Comparison of ENCODE assay signal across 14 cellular contexts in genomic region chr2:40935349-40935748, GRCh38.
DNase-seq lines count a peak whose midpoint lies in the region; ATAC-seq and TF ChIP-seq lines count a peak whose summit lies in the region.
"Had no signal": no experiment of that assay in that cellular context is flagged by ENCODE, and none has a peak within 500 bp of the region (broad histone marks: within the 10 kb centered on the region; RNA-seq: fewer than 3 reads in every experiment).

No MANE protein-coding gene starts in this region.

- H3K9me3 Mint-ChIP-seq in glutamatergic neuron (ENCODE audit: unreplicated experiment) = no peaks in the 10 kb centered on the region

- H3K4me3 Mint-ChIP-seq in glutamatergic neuron (ENCODE audit: unreplicated experiment) = no peak overlapping the region
- H3K4me3 Mint-ChIP-seq: CD8-positive, alpha-beta memory T cell had no signal

- TF ChIP-seq CTCF in BE2C (IDR thresholded peaks at IDR 0.05; ENCODE audit: low read depth, low read length) (peak; percentile 29), brain microvascular endothelial cell (IDR thresholded peaks at IDR 0.05; ENCODE audit: low read depth, low read length, missing control alignments) (peak; percentile 29), glutamatergic neuron (IDR thresholded peaks at IDR 0.05; ENCODE audit: partially characterized antibody, unreplicated experiment) (no peak)

- H3K4me1 Mint-ChIP-seq in glutamatergic neuron (ENCODE audit: low read depth, unreplicated experiment) = no peaks in the 10 kb centered on the region
- H3K4me1 Mint-ChIP-seq: CD8-positive, alpha-beta memory T cell had no signal

- H3K36me3 ChIP-seq in BE2C (no peaks in the 10 kb centered on the region), brain microvascular endothelial cell (replicated peaks) (no peaks in the 10 kb centered on the region)
- H3K36me3 ChIP-seq: SJSA1 had no signal

- no peaks in the 10 kb centered on the region for H3K4me1 ChIP-seq in BE2C
- H3K4me1 ChIP-seq: SJSA1 had no signal

- POLR2A ChIA-PET in HEK293T (lab: Yijun Ruan, JAX) = no interaction called here

- no peaks in the 10 kb centered on the region for H3K36me3 Mint-ChIP-seq in glutamatergic neuron (ENCODE audit: unreplicated experiment)
- H3K36me3 Mint-ChIP-seq: CD8-positive, alpha-beta memory T cell had no signal

- no peak overlapping the region for H3K27ac Mint-ChIP-seq in glutamatergic neuron (ENCODE audit: unreplicated experiment)
- H3K27ac Mint-ChIP-seq: CD8-positive, alpha-beta memory T cell had no signal

- H3K4me3 ChIP-seq in BE2C (ENCODE audit: low read depth, low read length) (no peak overlapping the region), brain microvascular endothelial cell (ENCODE audit: low read depth, low read length) (no peak overlapping the region)
- H3K4me3 ChIP-seq: SJSA1 had no signal

- no peaks in the 10 kb centered on the region for H3K9me3 ChIP-seq in BE2C
- H3K9me3 ChIP-seq: SJSA1 had no signal

- H3K27me3 ChIP-seq in BE2C = no peaks in the 10 kb centered on the region
- no peaks in the 10 kb centered on the region for H3K27me3 ChIP-seq in brain microvascular endothelial cell (replicated peaks)
- H3K27me3 ChIP-seq: SJSA1 had no signal

- no peaks in the 10 kb centered on the region for H3K27me3 Mint-ChIP-seq in glutamatergic neuron (ENCODE audit: unreplicated experiment)
- H3K27me3 Mint-ChIP-seq: CD8-positive, alpha-beta memory T cell had no signal

- no peak overlapping the region for H3K27ac ChIP-seq in brain microvascular endothelial cell
- H3K27ac ChIP-seq: SJSA1 had no signal

- ATAC-seq in HG03039 (IDR thresholded peaks at IDR 0.05; ENCODE audit: unreplicated experiment) (no peak), GM21390 (IDR thresholded peaks at IDR 0.05; ENCODE audit: unreplicated experiment) (no peak)

- in situ Hi-C loops in brain microvascular endothelial cell (cut with HindIII; ENCODE audit: low pct_ligation_motif_present, low sequenced_read_pairs) = no loop called here

- peak; percentile 7 for DNase-seq in BE2C
- DNase-seq in HEK293T (ENCODE audit: extremely low spot score) = peak; percentile 7
- DNase-seq in brain microvascular endothelial cell = no peak
- peak; percentile 4 for DNase-seq in left kidney (ENCODE audit: low read depth, low spot score)
- DNase-seq in glutamatergic neuron = no peak
- no peak for DNase-seq in effector CD4-positive, alpha-beta T cell
- DNase-seq: CD8-positive, alpha-beta memory T cell; DND-41; IMR-90; NCI-H2029; NK-92 treated with Interleukin-12 subunit alpha and Interleukin-12 subunit beta, amount 100 ng/mL, for 24 hours had no signal

- CTCF ChIA-PET in HEK293T (lab: Yijun Ruan, JAX) = no interaction called here

TF ChIP-seq in HEK293T, 16 proteins besides CTCF, POLR2A, EP300 and RAD21:
- TF ChIP-seq L3MBTL2 (conservative IDR thresholded peaks at IDR 0.05) = no peak
- no peak for TF ChIP-seq FOXM1 (IDR thresholded peaks at IDR 0.05; ENCODE audit: borderline replicate concordance)
- TF ChIP-seq ZNF384 (IDR thresholded peaks at IDR 0.05) = no peak
- TF ChIP-seq PKNOX1 (IDR thresholded peaks at IDR 0.05) = no peak
- no peak for TF ChIP-seq SP1 (IDR thresholded peaks at IDR 0.05)
- TF ChIP-seq FOXA1 (IDR thresholded peaks at IDR 0.05) = no peak
- no peak for TF ChIP-seq TARDBP (IDR thresholded peaks at IDR 0.05)

Comparison
In these comparisons a context has a peak if more than half of its experiments do, and no peak if none do; other contexts are left out.
1. DNase-seq: peak in BE2C (single experiment), HEK293T (single experiment) and left kidney (single experiment); none in brain microvascular endothelial cell (single experiment), glutamatergic neuron (single experiment) and effector CD4-positive, alpha-beta T cell (single experiment).